8 cellular contexts compared by ENCODE assay signal in genomic region chr20:33299111-33299603, GRCh38. TPM values are rescaled to one million over a fixed set of nuclear protein-coding genes. Genes with fewer than 3 reads are reported as not detected.
DNase-seq lines count a peak whose midpoint lies in the region; ATAC-seq and TF ChIP-seq lines count a peak whose summit lies in the region.

No MANE protein-coding gene starts in this region.

- no peaks in the 10 kb centered on the region for H3K79me2 ChIP-seq in KMS-11 (ENCODE audit: insufficient read depth, low read depth)
- H3K79me2 ChIP-seq in SK-N-SH (ENCODE audit: insufficient read depth), result no peaks in the 10 kb centered on the region

- CTCF ChIA-PET in SK-N-SH (lab: Yijun Ruan, JAX), result interaction anchor here (0.6 to 2.6 kb wide), 26 partner anchors 10 to 775 kb away, joined by 3 to 35 read pairs (median 5); no protein-coding TSS in a partner anchor

- H3K4me2 ChIP-seq in KMS-11 (no peak overlapping the region), SK-N-SH (peak overlapping the region; percentile 54)

- H3F3A ChIP-seq in SK-N-SH (replicated peaks; ENCODE audit: insufficient read depth), result no peaks in the 10 kb centered on the region

- H2AFZ ChIP-seq in KMS-11 (ENCODE audit: low read depth) (no peak overlapping the region), SK-N-SH (ENCODE audit: low read depth) (no peak overlapping the region)

- no peaks in the 10 kb centered on the region for H3K9me2 ChIP-seq in SK-N-SH

- H3K27ac ChIP-seq in KMS-11 (no peak overlapping the region), SK-N-SH (ENCODE audit: low read depth in 2 of 2, low read length in 1 of 2) (no peak overlapping the region), prostate gland (no peak overlapping the region), uterus (no peak overlapping the region)

- H3K9ac ChIP-seq in KMS-11 (no peak overlapping the region), SK-N-SH (no peak overlapping the region)

- intact Hi-C loops in Right ventricle myocardium superior (cut with DNase I), result loop anchor here (10.0 kb wide), 1 partner anchor 504 kb away; no protein-coding TSS in a partner anchor
- intact Hi-C loops in prostate gland (cut with DNase I), result no loop called here
- intact Hi-C loops in uterus (cut with DNase I; ENCODE audit: low total_unique reads), result no loop called here

- H3K4me3 ChIP-seq in KMS-11 (IDR thresholded peaks at IDR 0.05; ENCODE audit: insufficient read depth, low read depth, low read length), result no peak overlapping the region
- H3K4me3 ChIP-seq in SK-N-SH (ENCODE audit: low read depth in 2 of 2, low read length in 1 of 2), result peak overlapping the region; percentile 16 to 19
- no peak overlapping the region for H3K4me3 ChIP-seq in prostate gland
- no peak overlapping the region for H3K4me3 ChIP-seq in uterus

- H3K4me1 ChIP-seq in KMS-11 (ENCODE audit: low read depth, poor library complexity, severe bottlenecking), result no peaks in the 10 kb centered on the region
- H3K4me1 ChIP-seq in SK-N-SH (ENCODE audit: control insufficient read depth in 1 of 2, insufficient read depth in 2 of 2, low read depth in 1 of 2, low read length in 1 of 2), result no peaks in the 10 kb centered on the region
- H3K4me1 ChIP-seq in prostate gland (replicated peaks), result no peaks in the 10 kb centered on the region
- H3K4me1 ChIP-seq in uterus, result no peaks in the 10 kb centered on the region

- TF ChIP-seq CTCF in KMS-11 (conservative IDR thresholded peaks at IDR 0.05; ENCODE audit: low read depth, low read length) (peak; percentile 97), SK-N-SH (IDR thresholded peaks at IDR 0.05) (peak; percentile 88), prostate gland (IDR thresholded peaks at IDR 0.05) (peak; percentile 63 to 85 (median 74)), uterus (IDR thresholded peaks at IDR 0.05) (peak; percentile 55 to 63 (median 59))

- H4K20me1 ChIP-seq in KMS-11 (ENCODE audit: insufficient read depth) (no peaks in the 10 kb centered on the region), SK-N-SH (ENCODE audit: insufficient read depth) (no peaks in the 10 kb centered on the region)

- TF ChIP-seq EP300 in SK-N-SH (IDR thresholded peaks at IDR 0.05; ENCODE audit: borderline replicate concordance in 1 of 2, low read depth in 1 of 2, low read length in 1 of 2), result no peak

- peak; percentile 73 for TF ChIP-seq RAD21 in SK-N-SH (IDR thresholded peaks at IDR 0.05; ENCODE audit: low read length)

- TF ChIP-seq POLR2A in prostate gland (IDR thresholded peaks at IDR 0.05) (no peak), uterus (IDR thresholded peaks at IDR 0.05) (no peak)

- 3% methylated on average over 8 of the region's 24 CpGs for WGBS in SK-N-SH (ENCODE audit: low lambda C conversion rate)
- 16% methylated on average over 23 of the region's 24 CpGs for WGBS in prostate gland

- H3K9me3 ChIP-seq in SK-N-SH (no peaks in the 10 kb centered on the region), prostate gland (no peaks in the 10 kb centered on the region), uterus (no peaks in the 10 kb centered on the region)

- H3K36me3 ChIP-seq in KMS-11 (ENCODE audit: insufficient read depth), result no peaks in the 10 kb centered on the region
- no peaks in the 10 kb centered on the region for H3K36me3 ChIP-seq in SK-N-SH (replicated peaks in 1 of 2; ENCODE audit: control insufficient read depth in 1 of 2, insufficient read depth in 2 of 2, low read length in 1 of 2)
- no peaks in the 10 kb centered on the region for H3K36me3 ChIP-seq in prostate gland
- H3K36me3 ChIP-seq in uterus, result no peaks in the 10 kb centered on the region

- POLR2A ChIA-PET in SK-N-SH (lab: Yijun Ruan, JAX), result no interaction called here

- H3K27me3 ChIP-seq in KMS-11 (ENCODE audit: insufficient read depth, low read depth) (peaks cover 3% of the 10 kb centered on the region), SK-N-SH (ENCODE audit: insufficient read depth) (peaks cover 22% of the 10 kb centered on the region; the same call in 1 of the 2 replicates), prostate gland (replicated peaks; ENCODE audit: insufficient read depth) (no peaks in the 10 kb centered on the region), uterus (no peaks in the 10 kb centered on the region)

- DNase-seq in DMS153 treated with DMSO at 0.1 percent for 48 hours (lab: John Stamatoyannopoulos, UW; ENCODE audit: unreplicated experiment) (peak; percentile 2), SK-N-SH (peak; percentile 87), Right ventricle myocardium superior (peak; percentile 77), prostate gland (ENCODE audit: low spot score) (peak; percentile 17), uterus (peak; percentile 18 to 39)
- DNase-seq in activated naive CD4-positive, alpha-beta T cell (lab: John Stamatoyannopoulos, UW), result peak; percentile 65 to 74 (median 70)

- ATAC-seq in Right ventricle myocardium superior (ENCODE audit: poor library complexity) (peak; percentile 74), GM19397 (IDR thresholded peaks at IDR 0.05; ENCODE audit: unreplicated experiment) (no peak)

TF ChIP-seq in SK-N-SH, 30 proteins besides CTCF, POLR2A, EP300 and RAD21:
- TF ChIP-seq TAF1 (IDR thresholded peaks at IDR 0.05; ENCODE audit: borderline replicate concordance, low read depth, low read length) (no peak), PBX3 (IDR thresholded peaks at IDR 0.05) (no peak), FOSL2 (IDR thresholded peaks at IDR 0.05; ENCODE audit: borderline replicate concordance, low read depth) (no peak), IRF3 (IDR thresholded peaks at IDR 0.05; ENCODE audit: low read depth, low read length) (no peak), SMC3 (IDR thresholded peaks at IDR 0.05; ENCODE audit: low read depth, low read length) (peak; percentile 61; the same call in 1 of the 2 replicates), MXI1 (IDR thresholded peaks at IDR 0.05; ENCODE audit: low read depth, low read length) (no peak), CHD2 (IDR thresholded peaks at IDR 0.05; ENCODE audit: low read length, partially characterized antibody) (no peak), USF2 (IDR thresholded peaks at IDR 0.05; ENCODE audit: borderline replicate concordance, low read depth, low read length) (no peak)

RNA-seq across cellular contexts. Expression of gene BPIFB1, which starts 16.1 kb away (rescaled TPM):
- polyA plus RNA-seq in SK-N-SH (2012; rRNA removed), result not detected in 2 replicates
- not detected in 2 replicates for polyA plus RNA-seq in SK-N-SH (2012; cell fraction: cytosol; rRNA removed)
- polyA plus RNA-seq in SK-N-SH (2012; cell fraction: nucleus; rRNA removed), result not detected in 2 replicates
- total RNA-seq in Right ventricle myocardium superior (not detected), prostate gland (1 to 10 TPM in 1 of 2 donors, not detected in 1; 2.1 TPM), uterus (under 1 TPM in 1 of 4 donors, not detected in 3; 0.21 TPM)

Comparison
In these comparisons a context has a peak if more than half of its experiments do, and no peak if none do; other contexts are left out.
1. DNase-seq: peak in every context shown above with its lines; median percentile 87 in SK-N-SH; 77 in Right ventricle myocardium superior; 70 in activated naive CD4-positive, alpha-beta T cell; 28 in uterus; 17 in prostate gland; 2 in DMS153 treated with DMSO at 0.1 percent for 48 hours.
2. H3K4me3 ChIP-seq: peak in SK-N-SH (2 of 2); none in KMS-11 (single experiment), prostate gland (0 of 2) and uterus (0 of 2).
3. Peak in every context shown above with its lines, with median percentiles within 50 percentile points of each other: CTCF ChIP-seq.